Comparison of ENCODE assay signal across 21 cellular contexts in the genomic region with DNA sequence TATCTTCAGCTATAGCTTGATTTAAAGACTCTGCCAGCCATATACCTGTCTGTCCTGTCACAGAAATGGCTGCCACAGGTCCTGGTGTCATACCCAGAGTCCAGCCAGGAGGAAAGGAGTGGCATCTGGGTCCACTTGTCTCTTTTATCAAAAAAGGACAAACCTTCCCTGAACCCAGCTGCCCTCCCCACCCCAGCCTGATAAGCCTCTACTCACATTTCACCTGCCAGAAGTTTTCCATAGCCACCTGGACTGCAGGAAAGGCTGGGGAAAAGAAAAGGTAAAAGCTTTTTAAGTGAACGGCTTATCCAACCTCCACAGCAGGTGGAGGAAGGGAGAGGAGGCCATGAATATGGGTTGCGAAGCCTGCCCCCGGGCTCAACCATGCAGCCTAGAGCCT. TPM values are rescaled to one million over a fixed set of nuclear protein-coding genes. Genes with fewer than 3 reads are reported as not detected.
A peak's percentile ranks its signal among the peaks of the same experiment; 100 is the strongest.
DNase-seq lines count a peak whose midpoint lies in the region; ATAC-seq, FAIRE-seq and TF ChIP-seq lines count a peak whose summit lies in the region.
"Had no signal": no experiment of that assay in that cellular context is flagged by ENCODE, and none has a peak within 500 bp of the region (broad histone marks: within the 10 kb centered on the region; RNA-seq: fewer than 3 reads in every experiment).

No MANE protein-coding gene starts in this region.

- FAIRE-seq in pancreas (lab: Jason Lieb, UNC) = no peak
- FAIRE-seq: A549, D721Med, G401.6, GM12891 had no signal

- DNase-seq in NCI-H2107 treated with DMSO at 0.1 percent for 48 hours (lab: John Stamatoyannopoulos, UW; ENCODE audit: unreplicated experiment) (peak; percentile 34), NCI-H2107 (lab: John Stamatoyannopoulos, UW) (no peak), NCI-H146 treated with DMSO at 0.1 percent for 48 hours (lab: John Stamatoyannopoulos, UW; ENCODE audit: unreplicated experiment) (peak; percentile 92), esophagus muscularis mucosa (ENCODE audit: extremely low spot score) (peak; percentile 47), pancreas (peak in 1 of 6 donors; percentile 54), UCSD-AML1 (lab: John Stamatoyannopoulos, UW; ENCODE audit: unreplicated experiment) (no peak)
- DNase-seq in activated naive CD4-positive, alpha-beta T cell treated with anti-CD3 and anti-CD28 coated beads for 36 hours = no peak
- DNase-seq: AML-193; Caco-2; CD4-positive, alpha-beta T cell; GOT3; H9 had no signal

- no peaks in the 10 kb centered on the region for H3K9me3 Mint-ChIP-seq in activated naive CD4-positive, alpha-beta T cell treated with anti-CD3 and anti-CD28 coated beads for 36 hours
- H3K9me3 Mint-ChIP-seq: CD4-positive, alpha-beta T cell; H9 had no signal

- H3K36me3 ChIP-seq in esophagus muscularis mucosa (no peaks in the 10 kb centered on the region), pancreas (no peaks in the 10 kb centered on the region)

- TF ChIP-seq POLR2A in esophagus muscularis mucosa (IDR thresholded peaks at IDR 0.05; ENCODE audit: low read depth) = no peak

- no peaks in the 10 kb centered on the region for H3K4me1 ChIP-seq in esophagus muscularis mucosa
- H3K4me1 ChIP-seq in pancreas = peaks cover 23 to 80% (median 32%) of the 10 kb centered on the region in 3 donors
- H3K4me1 ChIP-seq: Caco-2 had no signal

- ATAC-seq in pancreas = peak in 2 of 4 donors; percentile 4 to 34
- no peak for ATAC-seq in HG03095 (IDR thresholded peaks at IDR 0.05; ENCODE audit: unreplicated experiment)
- ATAC-seq: A549 had no signal

- no peak overlapping the region for H3K4me3 Mint-ChIP-seq in activated naive CD4-positive, alpha-beta T cell treated with anti-CD3 and anti-CD28 coated beads for 36 hours
- H3K4me3 Mint-ChIP-seq: CD4-positive, alpha-beta T cell; H9 had no signal

- H3K4me1 Mint-ChIP-seq in activated naive CD4-positive, alpha-beta T cell treated with anti-CD3 and anti-CD28 coated beads for 36 hours (ENCODE audit: low read depth) = peaks cover 3% of the 10 kb centered on the region

- 87% methylated on average over 3 of the region's 3 CpGs for whole genome bisulfite sequencing in esophagus muscularis mucosa
- 44 to 55% methylated on average over 3 of the region's 3 CpGs for WGBS in pancreas, 2 donors

- H3K36me3 Mint-ChIP-seq in activated naive CD4-positive, alpha-beta T cell treated with anti-CD3 and anti-CD28 coated beads for 36 hours (ENCODE audit: low read depth) = no peaks in the 10 kb centered on the region

- CTCF ChIA-PET in activated naive CD4-positive, alpha-beta T cell treated with anti-CD3 and anti-CD28 coated beads for 36 hours (lab: Charles Lee) = no interaction called here

- no peaks in the 10 kb centered on the region for H3K27me3 ChIP-seq in esophagus muscularis mucosa
- no peaks in the 10 kb centered on the region for H3K27me3 ChIP-seq in pancreas

- TF ChIP-seq CTCF in esophagus muscularis mucosa (IDR thresholded peaks at IDR 0.05) (no peak), pancreas (IDR thresholded peaks at IDR 0.05) (no peak)

- H3K27ac Mint-ChIP-seq in activated naive CD4-positive, alpha-beta T cell treated with anti-CD3 and anti-CD28 coated beads for 36 hours = no peak overlapping the region
- H3K27ac Mint-ChIP-seq: CD4-positive, alpha-beta T cell; H9 had no signal

- intact Hi-C loops in esophagus muscularis mucosa (cut with DNase I) (no loop called here), pancreas (cut with DNase I) (no loop called here)
- intact Hi-C loops in activated naive CD4-positive, alpha-beta T cell treated with anti-CD3 and anti-CD28 coated beads for 36 hours (cut with micrococcal nuclease) = no loop called here

- H3K9me3 ChIP-seq in esophagus muscularis mucosa = no peaks in the 10 kb centered on the region
- H3K9me3 ChIP-seq in pancreas = no peaks in the 10 kb centered on the region
- H3K9me3 ChIP-seq: A549, Caco-2 had no signal

- H3K27me3 Mint-ChIP-seq in activated naive CD4-positive, alpha-beta T cell treated with anti-CD3 and anti-CD28 coated beads for 36 hours (ENCODE audit: low read depth) = peaks cover 3% of the 10 kb centered on the region
- H3K27me3 Mint-ChIP-seq: CD4-positive, alpha-beta T cell had no signal

- no peak for TF ChIP-seq EP300 in esophagus muscularis mucosa (IDR thresholded peaks at IDR 0.05)

- H3K27ac ChIP-seq in esophagus muscularis mucosa (replicated peaks in 1 of 4) (no peak overlapping the region), pancreas (peak overlapping the region; percentile 40 to 89 (median 72))
- H3K27ac ChIP-seq: 22Rv1, A549, C4-2B, HL-60 had no signal

- no peak overlapping the region for H3K4me3 ChIP-seq in esophagus muscularis mucosa
- no peak overlapping the region for H3K4me3 ChIP-seq in pancreas
- H3K4me3 ChIP-seq: A549 had no signal

RNA-seq across cellular contexts. Expression of a gene that starts 32.8 kb away (rescaled TPM):
- total RNA-seq in esophagus muscularis mucosa (1 to 10 TPM in 3 of 4 donors, under 1 TPM in 1; 0.42 to 1.3 (median 1.1) TPM), pancreas (10 to 100 TPM; 14.8 to 30.5 (median 19.9) TPM)
- polyA plus RNA-seq in pancreas = 10 to 100 TPM; 20.3 to 25.2 TPM
- total RNA-seq in activated naive CD4-positive, alpha-beta T cell treated with anti-CD3 and anti-CD28 coated beads for 36 hours = not detected
- polyA plus RNA-seq: A549, BJ had no signal

Comparison
In these comparisons a context has a peak if more than half of its experiments do, and no peak if none do; other contexts are left out.
1. DNase-seq: peak in NCI-H2107 treated with DMSO at 0.1 percent for 48 hours (single experiment), NCI-H146 treated with DMSO at 0.1 percent for 48 hours (single experiment) and esophagus muscularis mucosa (single experiment); none in NCI-H2107 (single experiment), UCSD-AML1 (single experiment) and activated naive CD4-positive, alpha-beta T cell treated with anti-CD3 and anti-CD28 coated beads for 36 hours (single experiment).
2. H3K27ac ChIP-seq: peak in pancreas (4 of 4); none in esophagus muscularis mucosa (0 of 4).
3. RNA of a gene that starts 32.8 kb away (total RNA-seq): 14.8 to 30.5 TPM in pancreas; 0.42 to 1.3 TPM in esophagus muscularis mucosa and not detected in activated naive CD4-positive, alpha-beta T cell treated with anti-CD3 and anti-CD28 coated beads for 36 hours; every median in the first group is over 4 times any median in the second.